Comparison of ENCODE assay signal across 22 cellular contexts in genomic region chr5:33209252-33209651, GRCh38.
A peak's percentile ranks its signal among the peaks of the same experiment; 100 is the strongest.
DNase-seq lines count a peak whose midpoint lies in the region; ATAC-seq and TF ChIP-seq lines count a peak whose summit lies in the region.
"Had no signal": no experiment of that assay in that cellular context is flagged by ENCODE, and none has a peak within 500 bp of the region (broad histone marks: within the 10 kb centered on the region; RNA-seq: fewer than 3 reads in every experiment).

No MANE protein-coding gene starts in this region.

- H3K27me3 ChIP-seq in GM23338 (ENCODE audit: insufficient read depth) = no peaks in the 10 kb centered on the region
- H3K27me3 ChIP-seq in IMR-90 (ENCODE audit: control insufficient read depth, insufficient read depth, low read length) = no peaks in the 10 kb centered on the region
- no peaks in the 10 kb centered on the region for H3K27me3 ChIP-seq in spleen (replicated peaks in 1 of 7)
- H3K27me3 ChIP-seq: BE2C, BLaER1 had no signal

- no peaks in the 10 kb centered on the region for H3K36me3 Mint-ChIP-seq in GM23338 (ENCODE audit: low read depth)
- H3K36me3 Mint-ChIP-seq: CD14-positive monocyte; CD4-positive, alpha-beta memory T cell; CD4-positive, CD25-positive, alpha-beta regulatory T cell had no signal

- H3K4me1 ChIP-seq in GM23338 (ENCODE audit: insufficient read depth) (no peaks in the 10 kb centered on the region), IMR-90 (ENCODE audit: control insufficient read depth, insufficient read depth, low read length) (no peaks in the 10 kb centered on the region), spleen (peaks cover 3 to 19% (median 7%) of the 10 kb centered on the region in 6 donors)
- H3K4me1 ChIP-seq: BE2C had no signal

- H2AK9ac ChIP-seq in IMR-90 (replicated peaks; ENCODE audit: low read depth, low read length, poor library complexity) = peak overlapping the region; percentile 62

- peaks cover 8% of the 10 kb centered on the region; the same call in 1 of the 2 replicates for H3K9me2 ChIP-seq in GM23338 (ENCODE audit: insufficient read depth)

- H4K20me1 ChIP-seq in GM23338 (replicated peaks; ENCODE audit: insufficient read depth) (no peaks in the 10 kb centered on the region), IMR-90 (ENCODE audit: insufficient read depth, low read length) (no peaks in the 10 kb centered on the region)
- H4K20me1 ChIP-seq: BLaER1 had no signal

- H2BK20ac ChIP-seq in IMR-90 (ENCODE audit: low read depth, low read length) = no peak overlapping the region

- H3K9me3 ChIP-seq in IMR-90 (ENCODE audit: control insufficient read depth, insufficient read depth, low read length) = no peaks in the 10 kb centered on the region
- H3K9me3 ChIP-seq in spleen = no peaks in the 10 kb centered on the region
- H3K9me3 ChIP-seq: BE2C, BLaER1 had no signal

- no peaks in the 10 kb centered on the region for H3K79me2 ChIP-seq in GM23338 (replicated peaks; ENCODE audit: insufficient read depth)

- H4K8ac ChIP-seq in IMR-90 (ENCODE audit: low read depth in 2 of 2, low read length in 2 of 2) = no peak overlapping the region

- H2AFZ ChIP-seq in GM23338 (peak overlapping the region; percentile 3; the same call in 1 of the 2 replicates), IMR-90 (replicated peaks; ENCODE audit: low read length, poor library complexity) (no peak overlapping the region)

- H3K4me2 ChIP-seq in GM23338 = no peak overlapping the region
- no peak overlapping the region for H3K4me2 ChIP-seq in IMR-90 (ENCODE audit: low read depth, low read length)
- H3K4me2 ChIP-seq: BLaER1 had no signal

- no peak for TF ChIP-seq POLR2A in IMR-90 (IDR thresholded peaks at IDR 0.05; ENCODE audit: low read depth, low read length)
- no peak for TF ChIP-seq POLR2A in spleen (IDR thresholded peaks at IDR 0.05)

- no peak overlapping the region for H2BK120ac ChIP-seq in IMR-90 (ENCODE audit: low read depth, low read length)

- H2BK5ac ChIP-seq in IMR-90 (ENCODE audit: low read depth, low read length, poor library complexity, severe bottlenecking) = no peak overlapping the region

- in situ Hi-C loops in IMR-90 (cut with MboI; ENCODE audit: low sequenced_read_pairs) = no loop called here

- no peak overlapping the region for H3K18ac ChIP-seq in IMR-90 (ENCODE audit: low read depth, low read length)

- no peak overlapping the region for H3K14ac ChIP-seq in IMR-90 (replicated peaks; ENCODE audit: low read depth, low read length)

- no peaks in the 10 kb centered on the region for H3F3A ChIP-seq in GM23338 (replicated peaks; ENCODE audit: low read depth)

- H4K91ac ChIP-seq in IMR-90 (ENCODE audit: insufficient read depth, low read depth, low read length) = no peak overlapping the region

- no peak overlapping the region for H3K23ac ChIP-seq in IMR-90 (ENCODE audit: low read depth, low read length)

- CTCF ChIA-PET in IMR-90 (lab: Yijun Ruan, JAX) = no interaction called here

- intact Hi-C loops in IMR-90 (cut with micrococcal nuclease) = no loop called here
- intact Hi-C loops in spleen (cut with DNase I; ENCODE audit: low total_unique reads) = no loop called here

- no peak overlapping the region for H3K4ac ChIP-seq in IMR-90 (ENCODE audit: low read depth, low read length)

- no peak for DNase-seq in GM23338 (ENCODE audit: low spot score)
- no peak for DNase-seq in IMR-90
- DNase-seq in spleen = peak; percentile 47
- no peak for DNase-seq in NCI-H446 (lab: John Stamatoyannopoulos, UW)
- no peak for DNase-seq in GM03348 (ENCODE audit: low spot score)
- DNase-seq: 8988T; ACHN; BE2C; C1 segment of cervical spinal cord; CD4-positive, alpha-beta memory T cell; CD4-positive, CD25-positive, alpha-beta regulatory T cell; CD8-positive, alpha-beta memory T cell; COR-L47; DMS 273 treated with DMSO at 0.1 percent for 48 hours; DMS153; DMS53; DMS79; DND-41; EL; GDM1 had no signal

- no peak overlapping the region for H2AK5ac ChIP-seq in IMR-90 (ENCODE audit: low read depth, low read length)

- no peak for TF ChIP-seq CTCF in GM23338 (conservative IDR thresholded peaks at IDR 0.05; ENCODE audit: low read depth in 2 of 2)
- TF ChIP-seq CTCF in IMR-90 (conservative IDR thresholded peaks at IDR 0.05; ENCODE audit: low read depth, low read length) = no peak
- TF ChIP-seq CTCF in spleen (IDR thresholded peaks at IDR 0.05 in 8 of 11, conservative IDR thresholded peaks at IDR 0.05 in 3 of 11) = no peak

- no peak overlapping the region for H3K27ac ChIP-seq in GM23338 (ENCODE audit: low read depth)
- H3K27ac ChIP-seq in IMR-90 (ENCODE audit: insufficient read depth, low read length) = no peak overlapping the region
- no peak overlapping the region for H3K27ac ChIP-seq in spleen
- H3K27ac ChIP-seq: BLaER1 had no signal

- no TSS peak for BruUV-seq in IMR-90 (replicated peaks; lab: Mats Ljungman, UMichigan)

- no CpG with 5 or more reads among the region's 9 CpGs for WGBS in IMR-90 (ENCODE audit: extremely low coverage in 2 of 2, insufficient read length in 1 of 2), 2 experiments
- WGBS in spleen, 5 donors = 80 to 86% (median 84%) methylated on average over 9 of the region's 9 CpGs

- H3K4me3 Mint-ChIP-seq in GM23338 = no peak overlapping the region
- H3K4me3 Mint-ChIP-seq: CD14-positive monocyte; CD4-positive, alpha-beta memory T cell; CD8-positive, alpha-beta memory T cell had no signal

- no peaks in the 10 kb centered on the region for H3K27me3 Mint-ChIP-seq in GM23338 (ENCODE audit: insufficient read depth, low read depth, poor library complexity)
- H3K27me3 Mint-ChIP-seq: CD4-positive, CD25-positive, alpha-beta regulatory T cell; CD8-positive, alpha-beta memory T cell had no signal

- no peaks in the 10 kb centered on the region for H3K4me1 Mint-ChIP-seq in GM23338
- H3K4me1 Mint-ChIP-seq: CD4-positive, alpha-beta memory T cell; CD4-positive, CD25-positive, alpha-beta regulatory T cell; CD8-positive, alpha-beta memory T cell had no signal

- H3K4me3 ChIP-seq in GM23338 (no peak overlapping the region), IMR-90 (ENCODE audit: insufficient read depth, low read depth, low read length) (no peak overlapping the region), spleen (no peak overlapping the region)
- H3K4me3 ChIP-seq: BLaER1 had no signal

- H3K9me1 ChIP-seq in IMR-90 (ENCODE audit: insufficient read depth, low read length) = no peaks in the 10 kb centered on the region

- POLR2A ChIA-PET in IMR-90 (lab: Charles Lee; ENCODE audit: unreplicated experiment) = no interaction called here

- dilution Hi-C loops in IMR-90 (cut with HindIII; ENCODE audit: low sequenced_read_pairs, unreplicated experiment) = no loop called here

- H3K36me3 ChIP-seq in GM23338 (ENCODE audit: insufficient read depth) = no peaks in the 10 kb centered on the region
- no peaks in the 10 kb centered on the region for H3K36me3 ChIP-seq in IMR-90 (ENCODE audit: control insufficient read depth, insufficient read depth, low read length)
- no peaks in the 10 kb centered on the region for H3K36me3 ChIP-seq in spleen
- H3K36me3 ChIP-seq: BE2C, BLaER1 had no signal

- no peak overlapping the region for H3K56ac ChIP-seq in IMR-90 (ENCODE audit: extremely low read depth, insufficient read depth, low read length)

- H3K9me3 Mint-ChIP-seq in GM23338 = peaks cover 3% of the 10 kb centered on the region; the same call in 1 of the 3 replicates

- no peak for TF ChIP-seq RAD21 in IMR-90 (IDR thresholded peaks at IDR 0.05; ENCODE audit: low read length)

- no peak overlapping the region for H3K27ac Mint-ChIP-seq in GM23338
- H3K27ac Mint-ChIP-seq: CD14-positive monocyte; CD4-positive, alpha-beta memory T cell; CD4-positive, CD25-positive, alpha-beta regulatory T cell; CD8-positive, alpha-beta memory T cell had no signal

- H3K9ac ChIP-seq in IMR-90 (ENCODE audit: low read depth, low read length) = no peak overlapping the region
- H3K9ac ChIP-seq: BLaER1 had no signal

- no peak overlapping the region for H2BK15ac ChIP-seq in IMR-90 (ENCODE audit: low read depth, low read length)

- H4K5ac ChIP-seq in IMR-90 (ENCODE audit: low read depth, low read length) = no peak overlapping the region

- ATAC-seq in GM23338 (no peak), IMR-90 (ENCODE audit: low read depth) (no peak)

- H3K79me1 ChIP-seq in IMR-90 (ENCODE audit: low read depth in 1 of 2, low read length in 2 of 2) = no peaks in the 10 kb centered on the region

TF ChIP-seq in GM23338, 12 proteins besides CTCF, POLR2A, EP300 and RAD21:
- TF ChIP-seq ETS1 (IDR thresholded peaks at IDR 0.05) (no peak), NANOG (IDR thresholded peaks at IDR 0.05; ENCODE audit: borderline replicate concordance) (no peak)

TF ChIP-seq in IMR-90, 13 proteins besides CTCF, POLR2A, EP300 and RAD21 (continues in another document):
- TF ChIP-seq NFE2L2 (IDR thresholded peaks at IDR 0.05; ENCODE audit: low read depth, low read length) = no peak
- TF ChIP-seq MAFK (IDR thresholded peaks at IDR 0.05; ENCODE audit: low read depth, low read length) = no peak
- TF ChIP-seq RCOR1 (IDR thresholded peaks at IDR 0.05; ENCODE audit: insufficient replicate concordance, low read length) = no peak
- no peak for TF ChIP-seq SMC3 (IDR thresholded peaks at IDR 0.05; ENCODE audit: low read depth, low read length)
- no peak for TF ChIP-seq FOS (IDR thresholded peaks at IDR 0.05; ENCODE audit: low read depth, low read length)
- TF ChIP-seq ELK1 (IDR thresholded peaks at IDR 0.05; ENCODE audit: borderline replicate concordance, low read depth, low read length) = no peak
- TF ChIP-seq BHLHE40 (IDR thresholded peaks at IDR 0.05; ENCODE audit: low read depth, low read length) = no peak
- no peak for TF ChIP-seq MAZ (IDR thresholded peaks at IDR 0.05; ENCODE audit: borderline replicate concordance, low read depth, low read length)
- no peak for TF ChIP-seq MXI1 (IDR thresholded peaks at IDR 0.05; ENCODE audit: borderline replicate concordance, low read depth, low read length)
- TF ChIP-seq CHD1 (IDR thresholded peaks at IDR 0.05; ENCODE audit: low read depth, low read length) = no peak
- TF ChIP-seq CEBPB (IDR thresholded peaks at IDR 0.05; ENCODE audit: low read depth, low read length) = no peak
- no peak for TF ChIP-seq RFX5 (IDR thresholded peaks at IDR 0.05; ENCODE audit: low read depth, low read length)
